23 cellular contexts compared by ENCODE assay signal in the genomic region with DNA sequence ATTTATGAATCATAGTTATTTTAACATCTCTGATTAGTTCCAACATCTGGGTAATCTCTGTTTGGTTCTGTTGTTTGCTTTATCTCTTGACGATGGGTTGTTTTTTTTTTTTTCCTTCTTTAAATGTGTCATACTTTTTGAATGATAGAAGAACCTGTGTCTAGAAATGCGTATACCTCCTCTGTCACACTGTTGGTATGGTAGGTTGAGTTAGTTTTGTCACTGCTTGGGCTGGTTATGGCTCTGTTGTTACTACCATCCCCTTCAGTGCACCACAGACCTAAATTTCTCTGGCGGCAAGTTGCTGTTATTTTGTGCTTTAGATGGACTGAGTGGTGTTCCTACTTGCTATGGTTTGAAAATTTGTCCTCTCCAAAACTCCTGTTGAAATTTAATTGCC. TPM values are rescaled to one million over a fixed set of nuclear protein-coding genes. Genes with fewer than 3 reads are reported as not detected.
A peak's percentile ranks its signal among the peaks of the same experiment; 100 is the strongest.
DNase-seq lines count a peak whose midpoint lies in the region; ATAC-seq and TF ChIP-seq lines count a peak whose summit lies in the region.
"Had no signal": no experiment of that assay in that cellular context is flagged by ENCODE, and none has a peak within 500 bp of the region (broad histone marks: within the 10 kb centered on the region; RNA-seq: fewer than 3 reads in every experiment).

No MANE protein-coding gene starts in this region.

- H3K4me1 ChIP-seq in CD8-positive, alpha-beta memory T cell (ENCODE audit: insufficient read depth, low read length) = peaks cover 68% of the 10 kb centered on the region
- H3K4me1 ChIP-seq in trophoblast cell (ENCODE audit: control insufficient read depth in 1 of 2, insufficient read depth in 2 of 2, low read length in 2 of 2) (no peaks in the 10 kb centered on the region), Peyer's patch (peaks cover 0 to 12% (median 2%) of the 10 kb centered on the region in 4 donors)

- H4K12ac ChIP-seq in trophoblast cell (ENCODE audit: low read depth, low read length) = no peak overlapping the region

- POLR2A ChIA-PET in activated CD4-positive, alpha-beta T cell treated with anti-CD3 and anti-CD28 coated beads for 36 hours (lab: Charles Lee) = interaction anchor here (0.7 kb wide), 1 partner anchor 16 kb away, joined by 3 read pairs; no protein-coding TSS in a partner anchor
- POLR2A ChIA-PET in CD8-positive, alpha-beta memory T cell (lab: Charles Lee) = interaction anchor here (0.5 kb wide), 1 partner anchor 17 kb away, joined by 3 read pairs; the partner anchor contains the start of gene STIM2

- peaks cover 12% of the 10 kb centered on the region for H3K9me3 Mint-ChIP-seq in activated CD4-positive, alpha-beta T cell treated with anti-CD3 and anti-CD28 coated beads for 36 hours (ENCODE audit: low read depth)
- H3K9me3 Mint-ChIP-seq in CD8-positive, alpha-beta memory T cell = peaks cover 0 to 8% (median 0%) of the 10 kb centered on the region in 5 donors
- peaks cover 27% of the 10 kb centered on the region for H3K9me3 Mint-ChIP-seq in activated naive CD8-positive, alpha-beta T cell treated with anti-CD3 and anti-CD28 coated beads for 36 hours
- peaks cover 9% of the 10 kb centered on the region for H3K9me3 Mint-ChIP-seq in natural killer cell treated with Interleukin-12 subunit alpha and Interleukin-12 subunit beta and Interleukin-15 and Interleukin-18, amount 100 ng/mL, for 72 hours

- no peak overlapping the region for H4K91ac ChIP-seq in trophoblast cell (ENCODE audit: low read depth, low read length)

- H3K9ac ChIP-seq in trophoblast cell (ENCODE audit: low read length) = no peak overlapping the region
- H3K9ac ChIP-seq: GM23248 had no signal

- peaks cover 79% of the 10 kb centered on the region for H3K4me1 Mint-ChIP-seq in activated CD4-positive, alpha-beta T cell treated with anti-CD3 and anti-CD28 coated beads for 36 hours
- peaks cover 79 to 96% (median 95%) of the 10 kb centered on the region in 3 donors for H3K4me1 Mint-ChIP-seq in CD8-positive, alpha-beta memory T cell
- peaks cover 82% of the 10 kb centered on the region for H3K4me1 Mint-ChIP-seq in activated naive CD8-positive, alpha-beta T cell treated with anti-CD3 and anti-CD28 coated beads for 36 hours
- H3K4me1 Mint-ChIP-seq in natural killer cell treated with Interleukin-12 subunit alpha and Interleukin-12 subunit beta and Interleukin-15 and Interleukin-18, amount 100 ng/mL, for 72 hours (ENCODE audit: low read depth in 2 of 2) = peaks cover 60 to 74% of the 10 kb centered on the region in 2 donors

- H3K79me2 ChIP-seq in trophoblast cell (ENCODE audit: control insufficient read depth, insufficient read depth, low read length, poor library complexity) = no peaks in the 10 kb centered on the region

- intact Hi-C loops in activated CD4-positive, alpha-beta T cell treated with anti-CD3 and anti-CD28 coated beads for 36 hours (cut with DNase I, micrococcal nuclease) = loop anchor here (1.0 to 5.0 kb wide), 3 partner anchors 9 to 800 kb away; partner anchors contain the start of gene RBPJ (in 1 of the 2)

- no peak for DNase-seq in activated CD4-positive, alpha-beta T cell treated with anti-CD3 and anti-CD28 coated beads for 36 hours
- no peak for DNase-seq in activated CD4-positive, alpha-beta T cell treated with anti-CD3 and anti-CD28 coated beads, Interleukin-2, amount 50 U/mL, for 48 hours
- DNase-seq in CD8-positive, alpha-beta memory T cell = peak in 1 of 5 donors; percentile 42
- DNase-seq in activated naive CD8-positive, alpha-beta T cell treated with anti-CD3 and anti-CD28 coated beads for 36 hours = no peak
- no peak for DNase-seq in natural killer cell treated with Interleukin-12 subunit alpha and Interleukin-12 subunit beta and Interleukin-15 and Interleukin-18, amount 100 ng/mL, for 72 hours (ENCODE audit: low spot score)
- DNase-seq in trophoblast cell (no peak), Peyer's patch (no peak)
- DNase-seq in activated effector memory CD4-positive, alpha-beta T cell treated with anti-CD3 and anti-CD28 coated beads, Interleukin-2, amount 50 U/mL, for 16 hours = no peak
- DNase-seq: activated CD4-positive, alpha-beta T cell treated with anti-CD3 and anti-CD28 coated beads for 48 hours; amniotic stem cell; glutamatergic neuron; GM23248; kidney glomerular epithelial cell; mammary epithelial cell; NCI-H1105 treated with DMSO at 0.1 percent for 48 hours; NCI-H2081; NCI-H446; occipital lobe; OCI-M1; stomach; transverse colon had no signal

- H2AFZ ChIP-seq in trophoblast cell (ENCODE audit: insufficient read depth, low read length, poor library complexity) = no peak overlapping the region
- H2AFZ ChIP-seq: GM23248 had no signal

- no peaks in the 10 kb centered on the region for H3K36me3 ChIP-seq in CD8-positive, alpha-beta memory T cell (ENCODE audit: insufficient read depth, low read length)
- no peaks in the 10 kb centered on the region for H3K36me3 ChIP-seq in trophoblast cell (ENCODE audit: control insufficient read depth in 1 of 2, insufficient read depth in 2 of 2, low read length in 2 of 2)
- no peaks in the 10 kb centered on the region for H3K36me3 ChIP-seq in Peyer's patch
- H3K36me3 ChIP-seq: stomach, transverse colon had no signal

- no peaks in the 10 kb centered on the region for H3K27me3 Mint-ChIP-seq in activated CD4-positive, alpha-beta T cell treated with anti-CD3 and anti-CD28 coated beads for 36 hours
- no peaks in the 10 kb centered on the region for H3K27me3 Mint-ChIP-seq in CD8-positive, alpha-beta memory T cell
- no peaks in the 10 kb centered on the region for H3K27me3 Mint-ChIP-seq in activated naive CD8-positive, alpha-beta T cell treated with anti-CD3 and anti-CD28 coated beads for 36 hours
- H3K27me3 Mint-ChIP-seq in natural killer cell treated with Interleukin-12 subunit alpha and Interleukin-12 subunit beta and Interleukin-15 and Interleukin-18, amount 100 ng/mL, for 72 hours = no peaks in the 10 kb centered on the region

- H3K14ac ChIP-seq in trophoblast cell (ENCODE audit: low read length) = no peak overlapping the region

- H2AK5ac ChIP-seq in trophoblast cell (ENCODE audit: low read length) = no peak overlapping the region

- no peak overlapping the region for H3K4me2 ChIP-seq in trophoblast cell (ENCODE audit: low read length)

- no peak overlapping the region for H3K18ac ChIP-seq in trophoblast cell (ENCODE audit: low read length)

- no peak for TF ChIP-seq CTCF in Peyer's patch (IDR thresholded peaks at IDR 0.05)

- H3K27me3 ChIP-seq in CD8-positive, alpha-beta memory T cell (ENCODE audit: insufficient read depth, low read length, poor library complexity, severe bottlenecking) = no peaks in the 10 kb centered on the region
- H3K27me3 ChIP-seq in trophoblast cell (ENCODE audit: insufficient read depth, low read length) (no peaks in the 10 kb centered on the region), Peyer's patch (no peaks in the 10 kb centered on the region)
- H3K27me3 ChIP-seq: stomach, transverse colon had no signal

- H3K4ac ChIP-seq in trophoblast cell (ENCODE audit: low read depth, low read length) = no peak overlapping the region

- no peak overlapping the region for H3K4me3 Mint-ChIP-seq in activated CD4-positive, alpha-beta T cell treated with anti-CD3 and anti-CD28 coated beads for 36 hours
- H3K4me3 Mint-ChIP-seq in CD8-positive, alpha-beta memory T cell = peak overlapping the region; percentile 5 to 71 (median 54)
- H3K4me3 Mint-ChIP-seq in activated naive CD8-positive, alpha-beta T cell treated with anti-CD3 and anti-CD28 coated beads for 36 hours = no peak overlapping the region
- H3K4me3 Mint-ChIP-seq in natural killer cell treated with Interleukin-12 subunit alpha and Interleukin-12 subunit beta and Interleukin-15 and Interleukin-18, amount 100 ng/mL, for 72 hours = peak overlapping the region; percentile 69

- H3K36me3 Mint-ChIP-seq in activated CD4-positive, alpha-beta T cell treated with anti-CD3 and anti-CD28 coated beads for 36 hours (ENCODE audit: low read depth) = peaks cover 21% of the 10 kb centered on the region
- H3K36me3 Mint-ChIP-seq in CD8-positive, alpha-beta memory T cell = peaks cover 0 to 6% (median 0%) of the 10 kb centered on the region in 3 donors
- peaks cover 50% of the 10 kb centered on the region for H3K36me3 Mint-ChIP-seq in activated naive CD8-positive, alpha-beta T cell treated with anti-CD3 and anti-CD28 coated beads for 36 hours
- H3K36me3 Mint-ChIP-seq in natural killer cell treated with Interleukin-12 subunit alpha and Interleukin-12 subunit beta and Interleukin-15 and Interleukin-18, amount 100 ng/mL, for 72 hours = peaks cover 17% of the 10 kb centered on the region

- ATAC-seq in activated CD4-positive, alpha-beta T cell treated with anti-CD3 and anti-CD28 coated beads for 36 hours = peak; percentile 28
- ATAC-seq in natural killer cell treated with Interleukin-12 subunit alpha and Interleukin-12 subunit beta and Interleukin-15 and Interleukin-18, amount 100 ng/mL, for 72 hours = peak in 1 of 2 donors; percentile 31
- ATAC-seq: Right ventricle myocardium inferior had no signal

- peak overlapping the region; percentile 32 for H3K27ac ChIP-seq in CD8-positive, alpha-beta memory T cell (ENCODE audit: low read depth, low read length)
- no peak overlapping the region for H3K27ac ChIP-seq in trophoblast cell (ENCODE audit: low read depth, low read length)
- no peak overlapping the region for H3K27ac ChIP-seq in Peyer's patch
- H3K27ac ChIP-seq: GM23248 had no signal

- H2BK120ac ChIP-seq in trophoblast cell (ENCODE audit: insufficient read depth, low read length, poor library complexity) = no peak overlapping the region

- H3K79me1 ChIP-seq in trophoblast cell (ENCODE audit: low read length) = no peaks in the 10 kb centered on the region

- H2BK5ac ChIP-seq in trophoblast cell (ENCODE audit: low read depth, low read length, poor library complexity) = no peak overlapping the region

- no peak for TF ChIP-seq POLR2A in Peyer's patch (IDR thresholded peaks at IDR 0.05)

- H3K23ac ChIP-seq in trophoblast cell (ENCODE audit: low read length) = no peak overlapping the region

- WGBS in trophoblast cell (ENCODE audit: extremely low coverage, insufficient coverage, insufficient read length) = no CpG with 5 or more reads among the region's 3 CpGs

- no peak overlapping the region for H2BK12ac ChIP-seq in trophoblast cell (ENCODE audit: low read length)

- H3K9me3 ChIP-seq in CD8-positive, alpha-beta memory T cell (ENCODE audit: low read length) = no peaks in the 10 kb centered on the region
- no peaks in the 10 kb centered on the region for H3K9me3 ChIP-seq in trophoblast cell (ENCODE audit: insufficient read depth, low read depth, low read length)
- no peaks in the 10 kb centered on the region for H3K9me3 ChIP-seq in Peyer's patch
- H3K9me3 ChIP-seq: stomach, transverse colon had no signal

- H4K8ac ChIP-seq in trophoblast cell (ENCODE audit: low read depth, low read length) = no peak overlapping the region

- CTCF ChIA-PET in activated CD4-positive, alpha-beta T cell treated with anti-CD3 and anti-CD28 coated beads for 36 hours (lab: Charles Lee) = no interaction called here
- CTCF ChIA-PET in CD8-positive, alpha-beta memory T cell (lab: Charles Lee) = no interaction called here

- H3K27ac Mint-ChIP-seq in activated CD4-positive, alpha-beta T cell treated with anti-CD3 and anti-CD28 coated beads for 36 hours = peak overlapping the region; percentile 85
- H3K27ac Mint-ChIP-seq in CD8-positive, alpha-beta memory T cell = peak overlapping the region; percentile 92 to 100 (median 96)
- H3K27ac Mint-ChIP-seq in activated naive CD8-positive, alpha-beta T cell treated with anti-CD3 and anti-CD28 coated beads for 36 hours = peak overlapping the region; percentile 95
- H3K27ac Mint-ChIP-seq in natural killer cell treated with Interleukin-12 subunit alpha and Interleukin-12 subunit beta and Interleukin-15 and Interleukin-18, amount 100 ng/mL, for 72 hours = peak overlapping the region; percentile 96 to 98

- H3K4me3 ChIP-seq in CD8-positive, alpha-beta memory T cell (ENCODE audit: low read length) = no peak overlapping the region
- H3K4me3 ChIP-seq in trophoblast cell (ENCODE audit: low read depth, low read length) = no peak overlapping the region
- no peak overlapping the region for H3K4me3 ChIP-seq in Peyer's patch
- H3K4me3 ChIP-seq: GM23248, skin epidermis, stomach, transverse colon had no signal

RNA-seq across cellular contexts. Expression of gene STIM2, which starts 16.8 kb away (rescaled TPM):
- total RNA-seq in activated CD4-positive, alpha-beta T cell treated with anti-CD3 and anti-CD28 coated beads for 36 hours = 10 to 100 TPM; 32.9 to 36.4 TPM
- total RNA-seq in CD8-positive, alpha-beta memory T cell = 10 to 100 TPM; 47.8 to 51.0 TPM
- polyA plus RNA-seq in CD8-positive, alpha-beta memory T cell = 41.4 TPM
- 10 to 100 TPM; 41.8 to 45.1 TPM for total RNA-seq in activated naive CD8-positive, alpha-beta T cell treated with anti-CD3 and anti-CD28 coated beads for 36 hours
- total RNA-seq in natural killer cell treated with Interleukin-12 subunit alpha and Interleukin-12 subunit beta and Interleukin-15 and Interleukin-18, amount 100 ng/mL, for 72 hours = 10 to 100 TPM; 55.5 to 57.9 TPM
- 22.3 and 22.8 TPM in 2 replicates for polyA plus RNA-seq in trophoblast cell (2013)
- total RNA-seq in Peyer's patch = 10 to 100 TPM; 35.7 to 82.5 (median 39.2) TPM

Comparison
In these comparisons a context has a peak if more than half of its experiments do, and no peak if none do; other contexts are left out.
1. H3K4me3 Mint-ChIP-seq: peak in CD8-positive, alpha-beta memory T cell (7 of 7) and natural killer cell treated with Interleukin-12 subunit alpha and Interleukin-12 subunit beta and Interleukin-15 and Interleukin-18, amount 100 ng/mL, for 72 hours (single experiment); none in activated CD4-positive, alpha-beta T cell treated with anti-CD3 and anti-CD28 coated beads for 36 hours (single experiment) and activated naive CD8-positive, alpha-beta T cell treated with anti-CD3 and anti-CD28 coated beads for 36 hours (single experiment).
2. Peak in every context shown above with its lines, with median percentiles within 50 percentile points of each other: H3K27ac Mint-ChIP-seq.